Comparison of ENCODE assay signal across 1 cellular context in the genomic region with DNA sequence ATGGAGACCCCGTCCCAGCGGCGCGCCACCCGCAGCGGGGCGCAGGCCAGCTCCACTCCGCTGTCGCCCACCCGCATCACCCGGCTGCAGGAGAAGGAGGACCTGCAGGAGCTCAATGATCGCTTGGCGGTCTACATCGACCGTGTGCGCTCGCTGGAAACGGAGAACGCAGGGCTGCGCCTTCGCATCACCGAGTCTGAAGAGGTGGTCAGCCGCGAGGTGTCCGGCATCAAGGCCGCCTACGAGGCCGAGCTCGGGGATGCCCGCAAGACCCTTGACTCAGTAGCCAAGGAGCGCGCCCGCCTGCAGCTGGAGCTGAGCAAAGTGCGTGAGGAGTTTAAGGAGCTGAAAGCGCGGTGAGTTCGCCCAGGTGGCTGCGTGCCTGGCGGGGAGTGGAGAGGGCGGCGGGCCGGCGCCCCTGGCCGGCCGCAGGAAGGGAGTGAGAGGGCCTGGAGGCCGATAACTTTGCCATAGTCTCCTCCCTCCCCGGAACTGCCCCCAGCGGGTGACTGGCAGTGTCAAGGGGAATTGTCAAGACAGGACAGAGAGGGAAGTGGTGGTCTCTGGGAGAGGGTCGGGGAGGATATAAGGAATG.
TF ChIP-seq lines count a peak whose summit lies in the region.

No MANE protein-coding gene starts in this region.

TF ChIP-seq in WTC11, 78 proteins besides CTCF, POLR2A, EP300 and RAD21 (continued from another document):
- TF ChIP-seq, protein P1, sequence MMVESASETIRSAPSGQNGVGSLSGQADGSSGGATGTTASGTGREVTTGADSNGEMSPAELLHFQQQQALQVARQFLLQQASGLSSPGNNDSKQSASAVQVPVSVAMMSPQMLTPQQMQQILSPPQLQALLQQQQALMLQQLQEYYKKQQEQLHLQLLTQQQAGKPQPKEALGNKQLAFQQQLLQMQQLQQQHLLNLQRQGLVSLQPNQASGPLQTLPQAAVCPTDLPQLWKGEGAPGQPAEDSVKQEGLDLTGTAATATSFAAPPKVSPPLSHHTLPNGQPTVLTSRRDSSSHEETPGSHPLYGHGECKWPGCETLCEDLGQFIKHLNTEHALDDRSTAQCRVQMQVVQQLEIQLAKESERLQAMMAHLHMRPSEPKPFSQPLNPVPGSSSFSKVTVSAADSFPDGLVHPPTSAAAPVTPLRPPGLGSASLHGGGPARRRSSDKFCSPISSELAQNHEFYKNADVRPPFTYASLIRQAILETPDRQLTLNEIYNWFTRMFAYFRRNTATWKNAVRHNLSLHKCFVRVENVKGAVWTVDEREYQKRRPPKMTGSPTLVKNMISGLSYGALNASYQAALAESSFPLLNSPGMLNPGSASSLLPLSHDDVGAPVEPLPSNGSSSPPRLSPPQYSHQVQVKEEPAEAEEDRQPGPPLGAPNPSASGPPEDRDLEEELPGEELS (CRISPR knock-in tag; IDR thresholded peaks at IDR 0.05): no peak
- TF ChIP-seq ZNF219 (CRISPR knock-in tag; IDR thresholded peaks at IDR 0.05; ENCODE audit: borderline replicate concordance) (no peak), ZNF416 (CRISPR knock-in tag; IDR thresholded peaks at IDR 0.05) (no peak)
